1 cellular context compared by ENCODE assay signal in the genomic region with DNA sequence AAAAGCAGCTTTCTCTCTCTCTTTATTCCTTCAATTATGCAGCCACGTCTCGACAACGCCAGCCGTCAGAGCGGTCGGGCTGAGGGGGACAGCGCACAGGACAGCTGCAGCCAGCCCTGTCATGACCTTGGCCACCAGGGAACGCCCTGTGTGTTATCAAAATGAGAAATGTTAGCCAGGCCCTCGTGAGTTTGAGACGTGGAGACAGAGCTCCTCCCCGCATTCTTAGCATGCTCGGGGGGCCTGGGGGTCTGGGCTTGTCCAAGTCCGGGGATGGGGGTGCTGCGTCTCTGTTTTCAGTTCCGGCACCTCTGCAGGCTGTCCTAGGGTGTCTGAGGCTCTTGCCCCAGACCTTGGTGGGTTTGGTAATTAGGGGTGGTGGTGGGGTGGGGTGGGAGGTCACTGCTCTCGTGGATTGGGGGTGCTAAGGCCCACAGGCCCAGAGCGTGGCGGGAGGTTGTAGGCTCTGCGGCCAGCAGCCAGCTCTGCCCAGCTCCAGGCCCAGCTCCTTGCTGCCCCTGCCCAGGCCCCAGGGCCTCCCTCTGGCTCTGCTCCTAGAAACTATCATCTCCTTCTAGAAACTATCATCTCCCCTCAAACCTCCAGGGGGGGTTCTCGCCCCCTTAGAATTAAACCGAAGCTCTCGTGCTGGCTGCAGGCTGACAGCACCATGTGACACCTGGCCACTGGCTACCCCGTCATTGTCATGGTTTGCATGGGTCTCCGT.
A peak's percentile ranks its signal among the peaks of the same experiment; 100 is the strongest.
TF ChIP-seq lines count a peak whose summit lies in the region.

No MANE protein-coding gene starts in this region.

TF ChIP-seq in K562, 482 proteins besides CTCF, POLR2A, EP300 and RAD21 (continued from another document and continues in another):
- TF ChIP-seq, protein P1, sequence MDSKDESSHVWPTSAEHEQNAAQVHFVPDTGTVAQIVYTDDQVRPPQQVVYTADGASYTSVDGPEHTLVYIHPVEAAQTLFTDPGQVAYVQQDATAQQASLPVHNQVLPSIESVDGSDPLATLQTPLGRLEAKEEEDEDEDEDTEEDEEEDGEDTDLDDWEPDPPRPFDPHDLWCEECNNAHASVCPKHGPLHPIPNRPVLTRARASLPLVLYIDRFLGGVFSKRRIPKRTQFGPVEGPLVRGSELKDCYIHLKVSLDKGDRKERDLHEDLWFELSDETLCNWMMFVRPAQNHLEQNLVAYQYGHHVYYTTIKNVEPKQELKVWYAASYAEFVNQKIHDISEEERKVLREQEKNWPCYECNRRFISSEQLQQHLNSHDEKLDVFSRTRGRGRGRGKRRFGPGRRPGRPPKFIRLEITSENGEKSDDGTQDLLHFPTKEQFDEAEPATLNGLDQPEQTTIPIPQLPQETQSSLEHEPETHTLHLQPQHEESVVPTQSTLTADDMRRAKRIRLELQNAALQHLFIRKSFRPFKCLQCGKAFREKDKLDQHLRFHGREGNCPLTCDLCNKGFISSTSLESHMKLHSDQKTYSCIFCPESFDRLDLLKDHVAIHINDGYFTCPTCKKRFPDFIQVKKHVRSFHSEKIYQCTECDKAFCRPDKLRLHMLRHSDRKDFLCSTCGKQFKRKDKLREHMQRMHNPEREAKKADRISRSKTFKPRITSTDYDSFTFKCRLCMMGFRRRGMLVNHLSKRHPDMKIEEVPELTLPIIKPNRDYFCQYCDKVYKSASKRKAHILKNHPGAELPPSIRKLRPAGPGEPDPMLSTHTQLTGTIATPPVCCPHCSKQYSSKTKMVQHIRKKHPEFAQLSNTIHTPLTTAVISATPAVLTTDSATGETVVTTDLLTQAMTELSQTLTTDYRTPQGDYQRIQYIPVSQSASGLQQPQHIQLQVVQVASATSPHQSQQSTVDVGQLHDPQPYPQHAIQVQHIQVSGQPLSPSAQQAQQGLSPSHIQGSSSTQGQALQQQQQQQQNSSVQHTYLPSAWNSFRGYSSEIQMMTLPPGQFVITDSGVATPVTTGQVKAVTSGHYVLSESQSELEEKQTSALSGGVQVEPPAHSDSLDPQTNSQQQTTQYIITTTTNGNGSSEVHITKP (IDR thresholded peaks at IDR 0.05; ENCODE audit: partially characterized antibody), result peak; percentile 54
- TF ChIP-seq CHD2 (IDR thresholded peaks at IDR 0.05; ENCODE audit: low read depth, low read length), result no peak
- TF ChIP-seq SP1 (CRISPR knock-in tag; IDR thresholded peaks at IDR 0.05), result no peak
- no peak for TF ChIP-seq YBX1 (IDR thresholded peaks at IDR 0.05)
- no peak for TF ChIP-seq ARID2 (IDR thresholded peaks at IDR 0.05)
- no peak for TF ChIP-seq E2F5 (CRISPR knock-in tag; IDR thresholded peaks at IDR 0.05)
- TF ChIP-seq, protein P2, sequence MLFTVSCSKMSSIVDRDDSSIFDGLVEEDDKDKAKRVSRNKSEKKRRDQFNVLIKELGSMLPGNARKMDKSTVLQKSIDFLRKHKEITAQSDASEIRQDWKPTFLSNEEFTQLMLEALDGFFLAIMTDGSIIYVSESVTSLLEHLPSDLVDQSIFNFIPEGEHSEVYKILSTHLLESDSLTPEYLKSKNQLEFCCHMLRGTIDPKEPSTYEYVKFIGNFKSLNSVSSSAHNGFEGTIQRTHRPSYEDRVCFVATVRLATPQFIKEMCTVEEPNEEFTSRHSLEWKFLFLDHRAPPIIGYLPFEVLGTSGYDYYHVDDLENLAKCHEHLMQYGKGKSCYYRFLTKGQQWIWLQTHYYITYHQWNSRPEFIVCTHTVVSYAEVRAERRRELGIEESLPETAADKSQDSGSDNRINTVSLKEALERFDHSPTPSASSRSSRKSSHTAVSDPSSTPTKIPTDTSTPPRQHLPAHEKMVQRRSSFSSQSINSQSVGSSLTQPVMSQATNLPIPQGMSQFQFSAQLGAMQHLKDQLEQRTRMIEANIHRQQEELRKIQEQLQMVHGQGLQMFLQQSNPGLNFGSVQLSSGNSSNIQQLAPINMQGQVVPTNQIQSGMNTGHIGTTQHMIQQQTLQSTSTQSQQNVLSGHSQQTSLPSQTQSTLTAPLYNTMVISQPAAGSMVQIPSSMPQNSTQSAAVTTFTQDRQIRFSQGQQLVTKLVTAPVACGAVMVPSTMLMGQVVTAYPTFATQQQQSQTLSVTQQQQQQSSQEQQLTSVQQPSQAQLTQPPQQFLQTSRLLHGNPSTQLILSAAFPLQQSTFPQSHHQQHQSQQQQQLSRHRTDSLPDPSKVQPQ (CRISPR knock-in tag; IDR thresholded peaks at IDR 0.05; ENCODE audit: borderline replicate concordance), result no peak
- TF ChIP-seq ZKSCAN3 (CRISPR knock-in tag; IDR thresholded peaks at IDR 0.05), result no peak
- TF ChIP-seq MYNN (IDR thresholded peaks at IDR 0.05), result peak; percentile 55; the same call in 1 of the 2 replicates
- no peak for TF ChIP-seq MYNN (CRISPR knock-in tag; IDR thresholded peaks at IDR 0.05)
- no peak for TF ChIP-seq ZNF431 (CRISPR knock-in tag; IDR thresholded peaks at IDR 0.05)
- TF ChIP-seq, protein P3, sequence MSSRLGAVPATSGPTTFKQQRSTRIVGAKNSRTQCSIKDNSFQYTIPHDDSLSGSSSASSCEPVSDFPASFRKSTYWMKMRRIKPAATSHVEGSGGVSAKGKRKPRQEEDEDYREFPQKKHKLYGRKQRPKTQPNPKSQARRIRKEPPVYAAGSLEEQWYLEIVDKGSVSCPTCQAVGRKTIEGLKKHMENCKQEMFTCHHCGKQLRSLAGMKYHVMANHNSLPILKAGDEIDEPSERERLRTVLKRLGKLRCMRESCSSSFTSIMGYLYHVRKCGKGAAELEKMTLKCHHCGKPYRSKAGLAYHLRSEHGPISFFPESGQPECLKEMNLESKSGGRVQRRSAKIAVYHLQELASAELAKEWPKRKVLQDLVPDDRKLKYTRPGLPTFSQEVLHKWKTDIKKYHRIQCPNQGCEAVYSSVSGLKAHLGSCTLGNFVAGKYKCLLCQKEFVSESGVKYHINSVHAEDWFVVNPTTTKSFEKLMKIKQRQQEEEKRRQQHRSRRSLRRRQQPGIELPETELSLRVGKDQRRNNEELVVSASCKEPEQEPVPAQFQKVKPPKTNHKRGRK (tag; IDR thresholded peaks at IDR 0.05), result no peak
- no peak for TF ChIP-seq ZEB2 (IDR thresholded peaks at IDR 0.05)
- no peak for TF ChIP-seq ILK (tag; IDR thresholded peaks at IDR 0.05; ENCODE audit: borderline replicate concordance, low read depth)
- no peak for TF ChIP-seq BMI1 (IDR thresholded peaks at IDR 0.05; ENCODE audit: low read length)
- TF ChIP-seq E2F3 (CRISPR knock-in tag; IDR thresholded peaks at IDR 0.05), result no peak
- no peak for TF ChIP-seq FOXA3 (CRISPR knock-in tag; conservative IDR thresholded peaks at IDR 0.05 in 1 of 2, IDR thresholded peaks at IDR 0.05 in 1 of 2)
- TF ChIP-seq ADNP (tag; IDR thresholded peaks at IDR 0.05), result no peak
- TF ChIP-seq MTA2 (IDR thresholded peaks at IDR 0.05; ENCODE audit: low read depth), result no peak; the same call in 1 of the 2 replicates
- no peak for TF ChIP-seq ZNF717 (CRISPR knock-in tag; IDR thresholded peaks at IDR 0.05)
- TF ChIP-seq CHD4 (IDR thresholded peaks at IDR 0.05; ENCODE audit: insufficient read depth, insufficient replicate concordance, low read depth, low read length, poor library complexity, severe bottlenecking), result no peak
- TF ChIP-seq IRF9 (tag; IDR thresholded peaks at IDR 0.05), result no peak
- TF ChIP-seq MIER1 (IDR thresholded peaks at IDR 0.05; ENCODE audit: low read depth), result peak; percentile 99
- TF ChIP-seq CHD7 (IDR thresholded peaks at IDR 0.05; ENCODE audit: low read depth, low read length), result no peak
- TF ChIP-seq BCL6 (CRISPR knock-in tag; IDR thresholded peaks at IDR 0.05), result no peak
- TF ChIP-seq, protein P4, sequence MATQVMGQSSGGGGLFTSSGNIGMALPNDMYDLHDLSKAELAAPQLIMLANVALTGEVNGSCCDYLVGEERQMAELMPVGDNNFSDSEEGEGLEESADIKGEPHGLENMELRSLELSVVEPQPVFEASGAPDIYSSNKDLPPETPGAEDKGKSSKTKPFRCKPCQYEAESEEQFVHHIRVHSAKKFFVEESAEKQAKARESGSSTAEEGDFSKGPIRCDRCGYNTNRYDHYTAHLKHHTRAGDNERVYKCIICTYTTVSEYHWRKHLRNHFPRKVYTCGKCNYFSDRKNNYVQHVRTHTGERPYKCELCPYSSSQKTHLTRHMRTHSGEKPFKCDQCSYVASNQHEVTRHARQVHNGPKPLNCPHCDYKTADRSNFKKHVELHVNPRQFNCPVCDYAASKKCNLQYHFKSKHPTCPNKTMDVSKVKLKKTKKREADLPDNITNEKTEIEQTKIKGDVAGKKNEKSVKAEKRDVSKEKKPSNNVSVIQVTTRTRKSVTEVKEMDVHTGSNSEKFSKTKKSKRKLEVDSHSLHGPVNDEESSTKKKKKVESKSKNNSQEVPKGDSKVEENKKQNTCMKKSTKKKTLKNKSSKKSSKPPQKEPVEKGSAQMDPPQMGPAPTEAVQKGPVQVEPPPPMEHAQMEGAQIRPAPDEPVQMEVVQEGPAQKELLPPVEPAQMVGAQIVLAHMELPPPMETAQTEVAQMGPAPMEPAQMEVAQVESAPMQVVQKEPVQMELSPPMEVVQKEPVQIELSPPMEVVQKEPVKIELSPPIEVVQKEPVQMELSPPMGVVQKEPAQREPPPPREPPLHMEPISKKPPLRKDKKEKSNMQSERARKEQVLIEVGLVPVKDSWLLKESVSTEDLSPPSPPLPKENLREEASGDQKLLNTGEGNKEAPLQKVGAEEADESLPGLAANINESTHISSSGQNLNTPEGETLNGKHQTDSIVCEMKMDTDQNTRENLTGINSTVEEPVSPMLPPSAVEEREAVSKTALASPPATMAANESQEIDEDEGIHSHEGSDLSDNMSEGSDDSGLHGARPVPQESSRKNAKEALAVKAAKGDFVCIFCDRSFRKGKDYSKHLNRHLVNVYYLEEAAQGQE (CRISPR knock-in tag; IDR thresholded peaks at IDR 0.05; ENCODE audit: low read depth), result no peak
